1 cellular context compared by ENCODE assay signal in genomic region chr22:36293606-36294292, GRCh38.
A peak's percentile ranks its signal among the peaks of the same experiment; 100 is the strongest.
TF ChIP-seq lines count a peak whose summit lies in the region.

No MANE protein-coding gene starts in this region.

TF ChIP-seq in K562, 482 proteins besides CTCF, POLR2A, EP300 and RAD21:
- TF ChIP-seq POLR2G (IDR thresholded peaks at IDR 0.05; ENCODE audit: low read depth, low read length) (peak; percentile 43; the same call in 1 of the 2 replicates), CREB3 (tag; conservative IDR thresholded peaks at IDR 0.05; ENCODE audit: low read depth) (no peak), FOXP1 (CRISPR knock-in tag; IDR thresholded peaks at IDR 0.05) (no peak), ZNF263 (CRISPR knock-in tag; IDR thresholded peaks at IDR 0.05; ENCODE audit: borderline replicate concordance) (no peak)
